ENCODE assay signal across 20 cellular contexts in genomic region chrX:24380273-24381036, GRCh38. TPM values are rescaled to one million over a fixed set of nuclear protein-coding genes. Genes with fewer than 3 reads are reported as not detected.
DNase-seq lines count a peak whose midpoint lies in the region; ATAC-seq and TF ChIP-seq lines count a peak whose summit lies in the region.
"Had no signal": no experiment of that assay in that cellular context is flagged by ENCODE, and none has a peak within 500 bp of the region (broad histone marks: within the 10 kb centered on the region; RNA-seq: fewer than 3 reads in every experiment).

No MANE protein-coding gene starts in this region.

- 45% methylated on average over 9 of the region's 9 CpGs for WGBS in right cardiac atrium

- peaks cover 60% of the 10 kb centered on the region for H3K4me1 ChIP-seq in GM23338 (ENCODE audit: insufficient read depth)
- no peaks in the 10 kb centered on the region for H3K4me1 ChIP-seq in right cardiac atrium (ENCODE audit: control insufficient read depth, insufficient read depth, low read length)

- no peaks in the 10 kb centered on the region for H3K9me3 ChIP-seq in right cardiac atrium (ENCODE audit: control insufficient read depth, low read length)
- no peaks in the 10 kb centered on the region for H3K9me3 ChIP-seq in MG63
- H3K9me3 ChIP-seq: SK-N-SH had no signal

- 0 out of 2 replicates have a peak overlapping the region, but pooled peaks have one; percentile 19 for H3K27ac ChIP-seq in GM23338 (ENCODE audit: low read depth)
- no peak overlapping the region for H3K27ac ChIP-seq in right cardiac atrium (ENCODE audit: low read length)

- CTCF ChIA-PET in WTC11 (lab: Charles Lee), result interaction anchor here (1.5 kb wide), 1 partner anchor 9 kb away, joined by 7 read pairs; no protein-coding TSS in a partner anchor

- no peak for TF ChIP-seq CTCF in GM23338 (conservative IDR thresholded peaks at IDR 0.05; ENCODE audit: low read depth in 2 of 2)
- no peak for TF ChIP-seq CTCF in WTC11 (IDR thresholded peaks at IDR 0.05)

- H3K4me1 Mint-ChIP-seq in GM23338, result peaks cover 50% of the 10 kb centered on the region
- H3K4me1 Mint-ChIP-seq in WTC11, result peaks cover 73% of the 10 kb centered on the region
- H3K4me1 Mint-ChIP-seq: CD14-positive monocyte, T-cell had no signal

- POLR2A ChIA-PET in WTC11 (lab: Charles Lee), result no interaction called here

- H3K27me3 ChIP-seq in GM23338 (ENCODE audit: insufficient read depth) (no peaks in the 10 kb centered on the region), right cardiac atrium (ENCODE audit: control insufficient read depth, insufficient read depth) (no peaks in the 10 kb centered on the region), MG63 (peaks cover 8% of the 10 kb centered on the region; the same call in 1 of the 2 replicates)

- H3K4me3 Mint-ChIP-seq in GM23338, result no peak overlapping the region
- H3K4me3 Mint-ChIP-seq in WTC11, result no peak overlapping the region
- H3K4me3 Mint-ChIP-seq: CD14-positive monocyte, T-cell had no signal

- H3K27me3 Mint-ChIP-seq in GM23338 (ENCODE audit: insufficient read depth, low read depth, poor library complexity) (peaks cover 3% of the 10 kb centered on the region), WTC11 (ENCODE audit: low read depth) (no peaks in the 10 kb centered on the region)

- H3K9me3 Mint-ChIP-seq in GM23338 (no peaks in the 10 kb centered on the region), WTC11 (no peaks in the 10 kb centered on the region)
- H3K9me3 Mint-ChIP-seq: CD14-positive monocyte, T-cell had no signal

- no peaks in the 10 kb centered on the region for H3K9me2 ChIP-seq in GM23338 (ENCODE audit: insufficient read depth)

- H3K4me3 ChIP-seq in GM23338, result no peak overlapping the region
- H3K4me3 ChIP-seq in right cardiac atrium (ENCODE audit: low read length), result no peak overlapping the region
- H3K4me3 ChIP-seq in MG63, result no peak overlapping the region

- 0 out of 2 replicates have a peak, but pooled peaks cover 3% of the 10 kb centered on the region for H3F3A ChIP-seq in GM23338 (replicated peaks; ENCODE audit: low read depth)

- H3K27ac Mint-ChIP-seq in GM23338 (peak overlapping the region; percentile 56; the same call in 1 of the 2 replicates), WTC11 (peak overlapping the region; percentile 72)
- H3K27ac Mint-ChIP-seq: CD14-positive monocyte, T-cell had no signal

- intact Hi-C loops in right cardiac atrium (cut with DNase I), result no loop called here

- H3K36me3 Mint-ChIP-seq in GM23338 (ENCODE audit: low read depth) (no peaks in the 10 kb centered on the region), WTC11 (no peaks in the 10 kb centered on the region)
- H3K36me3 Mint-ChIP-seq: CD14-positive monocyte, T-cell had no signal

- DNase-seq in NCI-H748 (lab: John Stamatoyannopoulos, UW; ENCODE audit: unreplicated experiment) (peak; percentile 53), NCI-H748 treated with DMSO at 0.1 percent for 48 hours (lab: John Stamatoyannopoulos, UW) (no peak), GM23338 (ENCODE audit: low spot score) (no peak), WTC11 (ENCODE audit: low spot score) (no peak), right cardiac atrium (no peak), MG63 (no peak), NCI-H2196 treated with DMSO at 0.1 percent for 48 hours (lab: John Stamatoyannopoulos, UW; ENCODE audit: unreplicated experiment) (no peak)
- DNase-seq: DMS79, KG1, NCI-H1930, NCI-H2171 treated with DMSO at 0.1 percent for 48 hours, NCI-H82, SK-N-SH, T-cell had no signal

- no peak overlapping the region for H2AFZ ChIP-seq in GM23338

- ATAC-seq in GM23338, result no peak
- no peak for ATAC-seq in WTC11
- peak; percentile 54 to 82 for ATAC-seq in right cardiac atrium
- no peak for ATAC-seq in HG02885 (IDR thresholded peaks at IDR 0.05; ENCODE audit: poor library complexity, unreplicated experiment)
- ATAC-seq: HepG2, Panc1, T-cell had no signal

- no peaks in the 10 kb centered on the region for H3K79me2 ChIP-seq in GM23338 (replicated peaks; ENCODE audit: insufficient read depth)

- H3K36me3 ChIP-seq in GM23338 (ENCODE audit: insufficient read depth) (no peaks in the 10 kb centered on the region), MG63 (no peaks in the 10 kb centered on the region)

- no peaks in the 10 kb centered on the region for H4K20me1 ChIP-seq in GM23338 (replicated peaks; ENCODE audit: insufficient read depth)

- no peak overlapping the region for H3K4me2 ChIP-seq in GM23338
- H3K4me2 ChIP-seq: SK-N-SH had no signal

TF ChIP-seq in GM23338, 12 proteins besides CTCF, POLR2A, EP300 and RAD21 (continues in another document):
- no peak for TF ChIP-seq EZH2phosphoT487 (IDR thresholded peaks at IDR 0.05; ENCODE audit: unreplicated experiment)
- no peak for TF ChIP-seq ETS1 (IDR thresholded peaks at IDR 0.05)

TF ChIP-seq in WTC11, 78 proteins besides CTCF, POLR2A, EP300 and RAD21 (continues in another document):
- TF ChIP-seq PREB (CRISPR knock-in tag; IDR thresholded peaks at IDR 0.05; ENCODE audit: borderline replicate concordance), result no peak
- no peak for TF ChIP-seq KAT7 (CRISPR knock-in tag; IDR thresholded peaks at IDR 0.05; ENCODE audit: borderline replicate concordance)
- TF ChIP-seq ZNF416 (CRISPR knock-in tag; IDR thresholded peaks at IDR 0.05), result no peak
- no peak for TF ChIP-seq NFATC4 (CRISPR knock-in tag; IDR thresholded peaks at IDR 0.05)
- TF ChIP-seq ZNF263 (CRISPR knock-in tag; IDR thresholded peaks at IDR 0.05; ENCODE audit: low read depth), result no peak
- TF ChIP-seq SP1 (CRISPR knock-in tag; conservative IDR thresholded peaks at IDR 0.05), result no peak
- no peak for TF ChIP-seq CDX4 (CRISPR knock-in tag; IDR thresholded peaks at IDR 0.05; ENCODE audit: borderline replicate concordance)
- no peak for TF ChIP-seq ZNF396 (CRISPR knock-in tag; IDR thresholded peaks at IDR 0.05; ENCODE audit: borderline replicate concordance)
- TF ChIP-seq USF1 (CRISPR knock-in tag; IDR thresholded peaks at IDR 0.05), result no peak
- no peak for TF ChIP-seq E2F1 (CRISPR knock-in tag; IDR thresholded peaks at IDR 0.05)
- no peak for TF ChIP-seq ZMAT4 (CRISPR knock-in tag; IDR thresholded peaks at IDR 0.05)
- no peak for TF ChIP-seq GRHL2 (CRISPR knock-in tag; IDR thresholded peaks at IDR 0.05; ENCODE audit: insufficient replicate concordance, severe bottlenecking)
- TF ChIP-seq USF2 (CRISPR knock-in tag; IDR thresholded peaks at IDR 0.05), result no peak

RNA-seq across cellular contexts. Expression of gene SUPT20HL1, which starts 20.0 kb away (rescaled TPM):
- not detected in 2 replicates for total RNA-seq in GM23338 (2014; rRNA removed; shearing (Covaris generic))
- polyA plus RNA-seq in GM23338 (2016; fragmentation: Nextera tagmentation; extraction: Ambion mirVana), result not detected in 2 replicates
- total RNA-seq in WTC11 (2021), result not detected in 3 replicates
- total RNA-seq in right cardiac atrium, result not detected
- polyA plus RNA-seq in right cardiac atrium, result not detected
- not detected in 2 replicates for total RNA-seq in MG63 (2014; rRNA removed; shearing (Covaris generic); ENCODE audit: low replicate concordance)
- total RNA-seq: H4, HepG2, NCI-H460, T-cell had no signal
- polyA plus RNA-seq: CD14-positive monocyte, HepG2, SK-N-SH had no signal

Comparison
In these comparisons a context has a peak if more than half of its experiments do, and no peak if none do; other contexts are left out.
1. ATAC-seq: peak in right cardiac atrium (2 of 2); none in GM23338 (single experiment), WTC11 (single experiment) and HG02885 (single experiment).